Comparison of ENCODE assay signal across 27 cellular contexts in genomic region chr15:38533416-38533915, GRCh38. TPM values are rescaled to one million over a fixed set of nuclear protein-coding genes. Genes with fewer than 3 reads are reported as not detected.
DNase-seq lines count a peak whose midpoint lies in the region; ATAC-seq and TF ChIP-seq lines count a peak whose summit lies in the region.
"Had no signal": no experiment of that assay in that cellular context is flagged by ENCODE, and none has a peak within 500 bp of the region (broad histone marks: within the 10 kb centered on the region; RNA-seq: fewer than 3 reads in every experiment).

No MANE protein-coding gene starts in this region.

- H3K36me3 ChIP-seq in esophagus muscularis mucosa, result no peaks in the 10 kb centered on the region
- no peaks in the 10 kb centered on the region for H3K36me3 ChIP-seq in PC-3 (ENCODE audit: low read depth, low read length)
- H3K36me3 ChIP-seq: breast epithelium, HAP-1, heart right ventricle, right atrium auricular region, WERI-Rb-1 had no signal

- 86% methylated on average over 6 of the region's 6 CpGs for WGBS in esophagus muscularis mucosa

- H3K79me2 ChIP-seq in PC-3 (ENCODE audit: low read length), result no peaks in the 10 kb centered on the region

- no peak overlapping the region for H3K9ac ChIP-seq in PC-3 (ENCODE audit: low read length)
- H3K9ac ChIP-seq: SK-N-SH had no signal

- H3K4me3 Mint-ChIP-seq in activated CD4-positive, alpha-beta T cell treated with anti-CD3 and anti-CD28 coated beads, Interleukin-2, amount 10 ng/mL, durations not matched to agents 7 days and 5 days, result no peak overlapping the region
- peak overlapping the region; percentile 72 for H3K4me3 Mint-ChIP-seq in CD4-positive, alpha-beta T cell
- no peak overlapping the region for H3K4me3 Mint-ChIP-seq in activated CD8-positive, alpha-beta T cell treated with anti-CD3 and anti-CD28 coated beads, Interleukin-2, amount 10 ng/mL, durations not matched to agents 7 days and 5 days
- H3K4me3 Mint-ChIP-seq: type B pancreatic cell had no signal

- H3K27ac ChIP-seq in CD4-positive, alpha-beta T cell (ENCODE audit: low read depth, low read length), result peak overlapping the region; percentile 34
- H3K27ac ChIP-seq in esophagus muscularis mucosa (replicated peaks in 1 of 4) (no peak overlapping the region), PC-3 (ENCODE audit: low read length) (no peak overlapping the region)
- H3K27ac ChIP-seq: A549, breast epithelium, foreskin keratinocyte, heart right ventricle, right atrium auricular region, WERI-Rb-1 had no signal

- no peak for TF ChIP-seq EP300 in esophagus muscularis mucosa (IDR thresholded peaks at IDR 0.05)

- H3K36me3 Mint-ChIP-seq in activated CD4-positive, alpha-beta T cell treated with anti-CD3 and anti-CD28 coated beads, Interleukin-2, amount 10 ng/mL, durations not matched to agents 7 days and 5 days (ENCODE audit: low read depth), result peaks cover 95% of the 10 kb centered on the region
- H3K36me3 Mint-ChIP-seq in CD4-positive, alpha-beta T cell (ENCODE audit: low read depth), result peaks cover 100% of the 10 kb centered on the region
- peaks cover 96% of the 10 kb centered on the region for H3K36me3 Mint-ChIP-seq in activated CD8-positive, alpha-beta T cell treated with anti-CD3 and anti-CD28 coated beads, Interleukin-2, amount 10 ng/mL, durations not matched to agents 7 days and 5 days (ENCODE audit: low read depth)
- H3K36me3 Mint-ChIP-seq: type B pancreatic cell had no signal

- H3K4me1 ChIP-seq in esophagus muscularis mucosa, result peaks cover 0 to 12% (median 9%) of the 10 kb centered on the region in 4 donors
- H3K4me1 ChIP-seq in PC-3 (ENCODE audit: insufficient read depth, low read length), result peaks cover 12% of the 10 kb centered on the region
- H3K4me1 ChIP-seq: breast epithelium, HAP-1 had no signal

- CTCF ChIA-PET in activated CD4-positive, alpha-beta T cell treated with anti-CD3 and anti-CD28 coated beads, Interleukin-2, amount 10 ng/mL, durations not matched to agents 7 days and 5 days (lab: Charles Lee), result interaction anchor here (1.6 to 3.7 kb wide), 3 partner anchors 31 to 166 kb away, joined by 4 to 12 read pairs (median 9); partner anchors contain the start of gene RASGRP1
- CTCF ChIA-PET in CD4-positive, alpha-beta T cell (lab: Charles Lee), result interaction anchor here (0.7 to 3.6 kb wide), 7 partner anchors 9 to 174 kb away, joined by 3 to 20 read pairs (median 3); partner anchors contain the start of gene RASGRP1
- CTCF ChIA-PET in activated CD8-positive, alpha-beta T cell treated with anti-CD3 and anti-CD28 coated beads, Interleukin-2, amount 10 ng/mL, durations not matched to agents 7 days and 5 days (lab: Charles Lee), result interaction anchor here (1.7 to 4.9 kb wide), 4 partner anchors 31 to 166 kb away, joined by 5 to 21 read pairs (median 12); partner anchors contain the start of gene RASGRP1
- CTCF ChIA-PET in PC-3 (lab: Charles Lee), result no interaction called here

- TF ChIP-seq CTCF in CD4-positive, alpha-beta T cell (IDR thresholded peaks at IDR 0.05), result no peak
- TF ChIP-seq CTCF in esophagus muscularis mucosa (IDR thresholded peaks at IDR 0.05) (no peak), PC-3 (conservative IDR thresholded peaks at IDR 0.05; ENCODE audit: low read depth, low read length) (no peak)

- H3K4me3 ChIP-seq in esophagus muscularis mucosa, result no peak overlapping the region
- H3K4me3 ChIP-seq in PC-3 (ENCODE audit: low read length), result no peak overlapping the region
- H3K4me3 ChIP-seq: A549, breast epithelium, HAP-1, heart right ventricle, lung, right atrium auricular region, smooth muscle cell had no signal

- H4K20me1 ChIP-seq in PC-3 (ENCODE audit: low read length), result no peaks in the 10 kb centered on the region

- H2AFZ ChIP-seq in PC-3 (ENCODE audit: low read length), result no peak overlapping the region

- H3K27me3 Mint-ChIP-seq in activated CD4-positive, alpha-beta T cell treated with anti-CD3 and anti-CD28 coated beads, Interleukin-2, amount 10 ng/mL, durations not matched to agents 7 days and 5 days, result no peaks in the 10 kb centered on the region
- no peaks in the 10 kb centered on the region for H3K27me3 Mint-ChIP-seq in CD4-positive, alpha-beta T cell
- no peaks in the 10 kb centered on the region for H3K27me3 Mint-ChIP-seq in activated CD8-positive, alpha-beta T cell treated with anti-CD3 and anti-CD28 coated beads, Interleukin-2, amount 10 ng/mL, durations not matched to agents 7 days and 5 days (ENCODE audit: low read depth)

- BruUV-seq in PC-3 (replicated peaks; lab: Mats Ljungman, UMichigan), result no TSS peak

- peaks cover 96% of the 10 kb centered on the region for H3K4me1 Mint-ChIP-seq in activated CD4-positive, alpha-beta T cell treated with anti-CD3 and anti-CD28 coated beads, Interleukin-2, amount 10 ng/mL, durations not matched to agents 7 days and 5 days
- peaks cover 99% of the 10 kb centered on the region for H3K4me1 Mint-ChIP-seq in CD4-positive, alpha-beta T cell (ENCODE audit: low read depth)
- peaks cover 94% of the 10 kb centered on the region for H3K4me1 Mint-ChIP-seq in activated CD8-positive, alpha-beta T cell treated with anti-CD3 and anti-CD28 coated beads, Interleukin-2, amount 10 ng/mL, durations not matched to agents 7 days and 5 days (ENCODE audit: low read depth)

- no peak for TF ChIP-seq POLR2A in esophagus muscularis mucosa (IDR thresholded peaks at IDR 0.05; ENCODE audit: low read depth)

- H3K9me3 ChIP-seq in CD4-positive, alpha-beta T cell (ENCODE audit: control insufficient read depth, low read length), result no peaks in the 10 kb centered on the region
- H3K9me3 ChIP-seq in esophagus muscularis mucosa (no peaks in the 10 kb centered on the region), PC-3 (ENCODE audit: low read length) (no peaks in the 10 kb centered on the region)
- H3K9me3 ChIP-seq: A549, breast epithelium, HAP-1, heart right ventricle, right atrium auricular region, SK-N-SH had no signal

- no peaks in the 10 kb centered on the region for H3F3A ChIP-seq in PC-3 (ENCODE audit: low read length, unreplicated experiment)

- DNase-seq in activated CD4-positive, alpha-beta T cell treated with anti-CD3 and anti-CD28 coated beads, Interleukin-2, amount 10 ng/mL, durations not matched to agents 7 days and 5 days, result no peak
- DNase-seq in activated CD4-positive, alpha-beta T cell treated with anti-CD3 and anti-CD28 coated beads for 1 hour, result no peak
- no peak for DNase-seq in CD4-positive, alpha-beta T cell
- peak; percentile 20 for DNase-seq in activated CD8-positive, alpha-beta T cell treated with anti-CD3 and anti-CD28 coated beads, Interleukin-2, amount 10 ng/mL, durations not matched to agents 7 days and 5 days
- DNase-seq in esophagus muscularis mucosa (ENCODE audit: extremely low spot score) (peak; percentile 74), SKM-1 treated with dmso at 0.1 percent for 144 hours (lab: John Stamatoyannopoulos, UW; ENCODE audit: unreplicated experiment) (no peak), AML-193 (lab: John Stamatoyannopoulos, UW) (no peak), PC-3 (no peak)
- DNase-seq: amygdala; COR-L47; foreskin keratinocyte; GDM1; heart right ventricle; IMR-90; kidney glomerular epithelial cell; SK-N-SH; stimulated activated CD4-positive, alpha-beta T cell treated with anti-CD3 and anti-CD28 coated beads, Interleukin-1b, Interleukin-23, amount 100 ng/mL, for 48 hours; T1000; WERI-Rb-1 had no signal

- POLR2A ChIA-PET in activated CD4-positive, alpha-beta T cell treated with anti-CD3 and anti-CD28 coated beads, Interleukin-2, amount 10 ng/mL, durations not matched to agents 7 days and 5 days (lab: Charles Lee), result no interaction called here
- POLR2A ChIA-PET in CD4-positive, alpha-beta T cell (lab: Charles Lee), result interaction anchor here (0.6 to 1.7 kb wide), 7 partner anchors 9 to 157 kb away, joined by 3 to 6 read pairs (median 4); no protein-coding TSS in a partner anchor
- POLR2A ChIA-PET in activated CD8-positive, alpha-beta T cell treated with anti-CD3 and anti-CD28 coated beads, Interleukin-2, amount 10 ng/mL, durations not matched to agents 7 days and 5 days (lab: Charles Lee), result interaction anchor here (0.6 to 2.2 kb wide), 2 partner anchors 30 to 86 kb away, joined by 3 to 9 read pairs; no protein-coding TSS in a partner anchor
- POLR2A ChIA-PET in PC-3 (lab: Charles Lee; ENCODE audit: unreplicated experiment), result no interaction called here

- H3K4me2 ChIP-seq in PC-3 (ENCODE audit: low read length), result no peak overlapping the region
- H3K4me2 ChIP-seq: A549, SK-N-SH, smooth muscle cell had no signal

- intact Hi-C loops in CD4-positive, alpha-beta T cell (cut with DNase I, micrococcal nuclease), result loop anchor here in 1 of 2 experiments (10.0 kb wide), 1 partner anchor 49 kb away; no protein-coding TSS in a partner anchor
- intact Hi-C loops in esophagus muscularis mucosa (cut with DNase I) (no loop called here), PC-3 (cut with micrococcal nuclease) (no loop called here)

- H3K27ac Mint-ChIP-seq in activated CD4-positive, alpha-beta T cell treated with anti-CD3 and anti-CD28 coated beads, Interleukin-2, amount 10 ng/mL, durations not matched to agents 7 days and 5 days, result peak overlapping the region; percentile 56
- H3K27ac Mint-ChIP-seq in CD4-positive, alpha-beta T cell, result peak overlapping the region; percentile 80
- H3K27ac Mint-ChIP-seq in activated CD8-positive, alpha-beta T cell treated with anti-CD3 and anti-CD28 coated beads, Interleukin-2, amount 10 ng/mL, durations not matched to agents 7 days and 5 days, result peak overlapping the region; percentile 56
- H3K27ac Mint-ChIP-seq: type B pancreatic cell had no signal

- H3K9me3 Mint-ChIP-seq in activated CD4-positive, alpha-beta T cell treated with anti-CD3 and anti-CD28 coated beads, Interleukin-2, amount 10 ng/mL, durations not matched to agents 7 days and 5 days, result no peaks in the 10 kb centered on the region
- no peaks in the 10 kb centered on the region for H3K9me3 Mint-ChIP-seq in CD4-positive, alpha-beta T cell
- no peaks in the 10 kb centered on the region for H3K9me3 Mint-ChIP-seq in activated CD8-positive, alpha-beta T cell treated with anti-CD3 and anti-CD28 coated beads, Interleukin-2, amount 10 ng/mL, durations not matched to agents 7 days and 5 days (ENCODE audit: insufficient read depth)
- H3K9me3 Mint-ChIP-seq: type B pancreatic cell had no signal

- ATAC-seq in CD4-positive, alpha-beta T cell (ENCODE audit: poor library complexity), result no peak
- no peak for ATAC-seq in activated CD8-positive, alpha-beta T cell treated with anti-CD3 and anti-CD28 coated beads, Interleukin-2, amount 10 ng/mL, durations not matched to agents 7 days and 5 days
- no peak for ATAC-seq in PC-3
- ATAC-seq: A549, esophagus mucosa, foreskin keratinocyte, heart right ventricle had no signal

- no peaks in the 10 kb centered on the region for H3K27me3 ChIP-seq in CD4-positive, alpha-beta T cell (ENCODE audit: control insufficient read depth, insufficient read depth, low read length)
- H3K27me3 ChIP-seq in esophagus muscularis mucosa (no peaks in the 10 kb centered on the region), PC-3 (ENCODE audit: low read length) (peaks cover 4% of the 10 kb centered on the region; the same call in 1 of the 2 replicates)
- H3K27me3 ChIP-seq: breast epithelium, heart right ventricle, right atrium auricular region had no signal

- H3K9me2 ChIP-seq in PC-3 (replicated peaks; ENCODE audit: low read length), result no peaks in the 10 kb centered on the region
- H3K9me2 ChIP-seq: SK-N-SH had no signal

RNA-seq across cellular contexts. Expression of gene RASGRP1, which starts 31.1 kb away (rescaled TPM):
- 100 to 1,000 TPM; 185 to 204 TPM for total RNA-seq in activated CD4-positive, alpha-beta T cell treated with anti-CD3 and anti-CD28 coated beads, Interleukin-2, amount 10 ng/mL, durations not matched to agents 7 days and 5 days
- 10 to 100 TPM; 66.6 to 69.7 TPM for total RNA-seq in CD4-positive, alpha-beta T cell
- total RNA-seq in activated CD8-positive, alpha-beta T cell treated with anti-CD3 and anti-CD28 coated beads, Interleukin-2, amount 10 ng/mL, durations not matched to agents 7 days and 5 days, result 100 to 1,000 TPM; 161 to 165 TPM
- total RNA-seq in esophagus muscularis mucosa (under 1 TPM; 0.29 to 0.99 (median 0.66) TPM), PC-3 (2014; rRNA removed) (not detected in 2 replicates)
- total RNA-seq: foreskin keratinocyte had no signal

Comparison
In these comparisons a context has a peak if more than half of its experiments do, and no peak if none do; other contexts are left out.
1. DNase-seq: peak in activated CD8-positive, alpha-beta T cell treated with anti-CD3 and anti-CD28 coated beads, Interleukin-2, amount 10 ng/mL, durations not matched to agents 7 days and 5 days (single experiment) and esophagus muscularis mucosa (single experiment); none in activated CD4-positive, alpha-beta T cell treated with anti-CD3 and anti-CD28 coated beads, Interleukin-2, amount 10 ng/mL, durations not matched to agents 7 days and 5 days (single experiment), activated CD4-positive, alpha-beta T cell treated with anti-CD3 and anti-CD28 coated beads for 1 hour (single experiment), CD4-positive, alpha-beta T cell (0 of 10), SKM-1 treated with dmso at 0.1 percent for 144 hours (single experiment), AML-193 (0 of 2) and PC-3 (single experiment).
2. RNA of gene RASGRP1, which starts 31.1 kb away (total RNA-seq): 185 to 204 TPM in activated CD4-positive, alpha-beta T cell treated with anti-CD3 and anti-CD28 coated beads, Interleukin-2, amount 10 ng/mL, durations not matched to agents 7 days and 5 days, 161 to 165 TPM in activated CD8-positive, alpha-beta T cell treated with anti-CD3 and anti-CD28 coated beads, Interleukin-2, amount 10 ng/mL, durations not matched to agents 7 days and 5 days and 66.6 to 69.7 TPM in CD4-positive, alpha-beta T cell; 0.29 to 0.99 TPM in esophagus muscularis mucosa and not detected in PC-3; every median in the first group is over 10 times any median in the second.
3. POLR2A ChIA-PET loops: an anchor here in CD4-positive, alpha-beta T cell (0.6 to 1.7 kb wide) and activated CD8-positive, alpha-beta T cell treated with anti-CD3 and anti-CD28 coated beads, Interleukin-2, amount 10 ng/mL, durations not matched to agents 7 days and 5 days (0.6 to 2.2 kb wide); none called in activated CD4-positive, alpha-beta T cell treated with anti-CD3 and anti-CD28 coated beads, Interleukin-2, amount 10 ng/mL, durations not matched to agents 7 days and 5 days and PC-3.
4. Peak in every context shown above with its lines, with median percentiles within 50 percentile points of each other: H3K27ac Mint-ChIP-seq.